Comparison of ENCODE assay signal across 29 cellular contexts in the genomic region with DNA sequence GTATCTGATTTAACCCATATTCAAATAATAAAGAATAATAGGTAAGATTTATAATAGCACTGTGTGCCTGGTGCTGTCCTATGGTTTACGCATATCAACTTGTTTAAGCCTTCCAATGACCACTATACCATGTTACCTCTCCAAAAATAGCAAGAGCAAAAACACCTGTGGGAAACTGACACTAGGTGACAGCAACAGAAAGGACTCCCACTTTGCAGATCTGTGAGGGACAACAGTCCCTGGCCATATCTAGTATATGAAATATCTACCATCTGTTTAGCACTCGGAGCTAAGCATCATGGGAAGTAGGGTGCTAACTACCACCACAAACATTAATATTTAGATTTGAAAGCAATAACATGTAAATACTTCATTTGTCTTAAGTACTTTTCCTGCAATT. TPM values are rescaled to one million over a fixed set of nuclear protein-coding genes. Genes with fewer than 3 reads are reported as not detected.
DNase-seq lines count a peak whose midpoint lies in the region; ATAC-seq, FAIRE-seq and TF ChIP-seq lines count a peak whose summit lies in the region.
"Had no signal": no experiment of that assay in that cellular context is flagged by ENCODE, and none has a peak within 500 bp of the region (broad histone marks: within the 10 kb centered on the region; RNA-seq: fewer than 3 reads in every experiment).

No MANE protein-coding gene starts in this region.

- 0 out of 2 replicates have a peak overlapping the region, but pooled peaks have one; percentile 32 for H3K27ac ChIP-seq in BLaER1
- H3K27ac ChIP-seq in OCI-LY7 (ENCODE audit: low read depth, low read length, poor library complexity, severe bottlenecking), result no peak overlapping the region
- H3K27ac ChIP-seq: C4-2B, Peyer's patch, SJCRH30 had no signal

- peak; percentile 69 for FAIRE-seq in GM12892 (lab: Jason Lieb, UNC)
- FAIRE-seq: D721Med had no signal

- ATAC-seq in HG02642 (IDR thresholded peaks at IDR 0.05; ENCODE audit: poor library complexity, unreplicated experiment) (peak; percentile 41), HG02759 (IDR thresholded peaks at IDR 0.05; ENCODE audit: unreplicated experiment) (no peak)
- ATAC-seq: GM23338 had no signal

- H4K20me1 ChIP-seq in BLaER1 (peaks cover 77% of the 10 kb centered on the region), OCI-LY7 (ENCODE audit: insufficient read depth, low read length) (no peaks in the 10 kb centered on the region)

- no peak for TF ChIP-seq POLR2A in GM12892 (IDR thresholded peaks at IDR 0.05; ENCODE audit: low read depth, low read length)

- no peak overlapping the region for H3K4me3 ChIP-seq in BLaER1
- H3K4me3 ChIP-seq in OCI-LY7 (ENCODE audit: low read depth, low read length, poor library complexity, severe bottlenecking), result no peak overlapping the region
- H3K4me3 ChIP-seq: GM23338, HAP-1, MG63, Peyer's patch, SJCRH30 had no signal

- H3K36me3 ChIP-seq in BLaER1 (peaks cover 62% of the 10 kb centered on the region), OCI-LY7 (ENCODE audit: insufficient read depth, low read length) (no peaks in the 10 kb centered on the region)
- H3K36me3 ChIP-seq: HAP-1, MG63, Peyer's patch, SJCRH30 had no signal

- H3K9me2 ChIP-seq in OCI-LY7 (ENCODE audit: insufficient read depth, low read length), result no peaks in the 10 kb centered on the region

- H3K4me2 ChIP-seq in BLaER1 (peak overlapping the region; percentile 57), OCI-LY7 (ENCODE audit: low read length) (0 out of 2 replicates have a peak overlapping the region, but pooled peaks have one; percentile 34)
- H3K4me2 ChIP-seq: GM23338 had no signal

- intact Hi-C loops in OCI-LY7 (cut with micrococcal nuclease; ENCODE audit: unreplicated experiment), result no loop called here

- no peak overlapping the region for H2AFZ ChIP-seq in OCI-LY7 (ENCODE audit: low read length)
- H2AFZ ChIP-seq: GM23338 had no signal

- POLR2A ChIA-PET in OCI-LY7 (lab: Charles Lee), result no interaction called here
- POLR2A ChIA-PET in HEK293T (lab: Yijun Ruan, JAX), result no interaction called here

- H3K79me2 ChIP-seq in OCI-LY7 (ENCODE audit: insufficient read depth, low read depth, low read length), result no peaks in the 10 kb centered on the region

- BruUV-seq in OCI-LY7 (replicated peaks; lab: Mats Ljungman, UMichigan), result no TSS peak

- H3K9me3 ChIP-seq in BLaER1 (peaks cover 35% of the 10 kb centered on the region; the same call in 1 of the 2 replicates), OCI-LY7 (ENCODE audit: low read length) (no peaks in the 10 kb centered on the region)
- H3K9me3 ChIP-seq: HAP-1, MG63, Peyer's patch, SJCRH30 had no signal

- in situ Hi-C loops in KBM-7 (cut with MboI; ENCODE audit: low pct_unique_long_range_greater_than_20kb, low sequenced_read_pairs), result no loop called here

- CTCF ChIA-PET in OCI-LY7 (lab: Charles Lee; ENCODE audit: unreplicated experiment) (no interaction called here), HEK293T (lab: Yijun Ruan, JAX) (no interaction called here)

- TF ChIP-seq CTCF in OCI-LY7 (conservative IDR thresholded peaks at IDR 0.05; ENCODE audit: low read length), result no peak

- H3K9ac ChIP-seq in BLaER1, result no peak overlapping the region

- H3K27me3 ChIP-seq in BLaER1, result no peaks in the 10 kb centered on the region
- H3K27me3 ChIP-seq: MG63, Peyer's patch, SJCRH30 had no signal

- DNase-seq in GM12892 (ENCODE audit: insufficient read length) (no peak), OCI-LY7 (ENCODE audit: low spot score) (no peak), KBM-7 (no peak), HEK293T (ENCODE audit: extremely low spot score) (no peak), NCI-H345 treated with DMSO at 0.1 percent for 48 hours (lab: John Stamatoyannopoulos, UW; ENCODE audit: unreplicated experiment) (no peak)
- DNase-seq: AML-193; CD8-positive, alpha-beta memory T cell; DMS53; IMR-90; Kasumi-1; MG63; NCI-H1092; NCI-H1436; NCI-H187 treated with DMSO at 0.1 percent for 48 hours; NCI-H2107; NCI-H69; NK-92 treated with Interleukin-12 subunit alpha and Interleukin-12 subunit beta, amount 100 ng/mL, for 24 hours; Peyer's patch; SJCRH30; T-helper 1 cell had no signal

- peaks cover 59% of the 10 kb centered on the region for H3K4me1 ChIP-seq in BLaER1
- H3K4me1 ChIP-seq in OCI-LY7 (ENCODE audit: insufficient read depth, low read length, poor library complexity, severe bottlenecking), result peaks cover 31% of the 10 kb centered on the region
- H3K4me1 ChIP-seq: HAP-1, Peyer's patch had no signal

TF ChIP-seq in HEK293T, 16 proteins besides CTCF, POLR2A, EP300 and RAD21:
- TF ChIP-seq LEF1 (IDR thresholded peaks at IDR 0.05; ENCODE audit: borderline replicate concordance) (no peak), L3MBTL2 (conservative IDR thresholded peaks at IDR 0.05) (no peak), CTBP1 (IDR thresholded peaks at IDR 0.05; ENCODE audit: borderline replicate concordance) (no peak), FOXM1 (IDR thresholded peaks at IDR 0.05; ENCODE audit: borderline replicate concordance) (no peak), SUZ12 (IDR thresholded peaks at IDR 0.05) (no peak), FOXA1 (IDR thresholded peaks at IDR 0.05) (no peak), TARDBP (IDR thresholded peaks at IDR 0.05) (no peak), FOXK2 (IDR thresholded peaks at IDR 0.05) (no peak), BHLHE40 (IDR thresholded peaks at IDR 0.05; ENCODE audit: borderline replicate concordance) (no peak), NFRKB (IDR thresholded peaks at IDR 0.05) (no peak), ARNT (IDR thresholded peaks at IDR 0.05) (no peak), SP1 (IDR thresholded peaks at IDR 0.05) (no peak), HDGF (IDR thresholded peaks at IDR 0.05; ENCODE audit: borderline replicate concordance) (no peak), ELF4 (IDR thresholded peaks at IDR 0.05) (no peak), ZNF384 (IDR thresholded peaks at IDR 0.05) (no peak)
- TF ChIP-seq, protein P1, sequence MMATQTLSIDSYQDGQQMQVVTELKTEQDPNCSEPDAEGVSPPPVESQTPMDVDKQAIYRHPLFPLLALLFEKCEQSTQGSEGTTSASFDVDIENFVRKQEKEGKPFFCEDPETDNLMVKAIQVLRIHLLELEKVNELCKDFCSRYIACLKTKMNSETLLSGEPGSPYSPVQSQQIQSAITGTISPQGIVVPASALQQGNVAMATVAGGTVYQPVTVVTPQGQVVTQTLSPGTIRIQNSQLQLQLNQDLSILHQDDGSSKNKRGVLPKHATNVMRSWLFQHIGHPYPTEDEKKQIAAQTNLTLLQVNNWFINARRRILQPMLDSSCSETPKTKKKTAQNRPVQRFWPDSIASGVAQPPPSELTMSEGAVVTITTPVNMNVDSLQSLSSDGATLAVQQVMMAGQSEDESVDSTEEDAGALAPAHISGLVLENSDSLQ (IDR thresholded peaks at IDR 0.05), result no peak

RNA-seq across cellular contexts. Expression of a gene that starts 55.7 kb away (rescaled TPM):
- 1.1 TPM for polyA plus RNA-seq in GM12892 (2012; ENCODE audit: missing spikeins)
- not detected in 2 replicates for total RNA-seq in OCI-LY7 (2014; rRNA removed; shearing (Covaris generic))
- 0.11 and 0.41 TPM in 2 replicates for total RNA-seq in OCI-LY7 (2022)
- total RNA-seq: A172, IMR-90 had no signal
- polyA plus RNA-seq: AG04450, IMR-90 had no signal
